In the genomic region with DNA sequence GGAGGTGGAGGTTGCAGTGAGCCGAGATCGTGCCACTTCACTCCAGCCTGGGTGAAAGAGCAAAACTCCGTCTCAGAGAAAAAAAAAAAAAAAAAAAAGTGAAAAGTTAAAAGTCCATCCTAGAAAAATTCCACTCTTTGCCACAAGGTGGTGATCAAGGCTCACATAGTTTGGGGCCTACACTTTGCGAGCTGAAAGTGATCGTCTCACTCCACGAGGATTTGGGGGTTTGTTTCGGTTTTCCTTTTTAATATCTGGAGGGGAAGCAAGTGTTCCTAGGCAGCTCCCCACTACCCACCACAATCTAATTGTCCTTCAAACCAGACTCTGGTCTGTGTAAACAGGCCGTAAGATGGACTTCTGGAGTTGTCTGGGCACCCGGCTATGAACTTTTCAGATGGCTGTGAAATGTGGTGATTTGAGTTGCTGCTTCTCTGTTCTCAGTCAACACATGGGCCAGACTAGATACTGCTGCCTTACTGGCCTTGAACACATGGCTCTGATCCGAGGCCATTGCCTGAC, we compare ENCODE assay signal across 7 cellular contexts. TPM values are rescaled to one million over a fixed set of nuclear protein-coding genes. Genes with fewer than 3 reads are reported as not detected.
DNase-seq lines count a peak whose midpoint lies in the region; ATAC-seq lines count a peak whose summit lies in the region.

No MANE protein-coding gene starts in this region.

- peak; percentile 52 to 62 for ATAC-seq in right cardiac atrium
- ATAC-seq in HG03196 (IDR thresholded peaks at IDR 0.05; ENCODE audit: unreplicated experiment), result no peak

- peak; percentile 81 for DNase-seq in GM03348 (ENCODE audit: low spot score)
- DNase-seq in HT-29 (ENCODE audit: low spot score), result peak; percentile 80
- DNase-seq in SK-MEL-5 (ENCODE audit: low read depth, low spot score), result peak; percentile 73
- DNase-seq in amniotic epithelial cell (ENCODE audit: low read depth), result peak; percentile 49
- no peak for DNase-seq in right cardiac atrium
- DNase-seq in skeletal muscle cell (ENCODE audit: low read depth), result no peak

- H3K4me1 ChIP-seq in right cardiac atrium (ENCODE audit: control insufficient read depth, insufficient read depth, low read length), result peaks cover 3% of the 10 kb centered on the region

- no peak overlapping the region for H3K27ac ChIP-seq in right cardiac atrium (ENCODE audit: low read length)

- no peaks in the 10 kb centered on the region for H3K27me3 ChIP-seq in right cardiac atrium (ENCODE audit: control insufficient read depth, insufficient read depth)

- WGBS in right cardiac atrium, result 16% methylated on average over 10 of the region's 10 CpGs

- no peak overlapping the region for H3K4me3 ChIP-seq in right cardiac atrium (ENCODE audit: low read length)
- peak overlapping the region; percentile 1 for H3K4me3 ChIP-seq in skeletal muscle cell (ENCODE audit: low read depth, low read length)

- in situ Hi-C loops in SK-MEL-5 (cut with HindIII; ENCODE audit: low pct_unique_long_range_greater_than_20kb, low sequenced_read_pairs), result no loop called here

- no peaks in the 10 kb centered on the region for H3K9me3 ChIP-seq in right cardiac atrium (ENCODE audit: control insufficient read depth, low read length)

- intact Hi-C loops in right cardiac atrium (cut with DNase I), result loop anchor here in 3 of 4 donors (2.0 to 10.0 kb wide), 4 partner anchors 152 to 236 kb away; no protein-coding TSS in a partner anchor

RNA-seq across cellular contexts. Expression of gene PRLHR, which starts 27.1 kb away (rescaled TPM):
- not detected in 2 replicates for total RNA-seq in HT-29 (2014; rRNA removed; shearing (Covaris generic))
- not detected in 2 replicates for total RNA-seq in SK-MEL-5 (2014; rRNA removed; shearing (Covaris generic))
- polyA plus RNA-seq in SK-MEL-5 (2015; cell fraction: cytosol; rRNA removed), result not detected in 2 replicates
- polyA plus RNA-seq in SK-MEL-5 (2015; cell fraction: nucleus; rRNA removed), result not detected in 2 replicates
- not detected for total RNA-seq in right cardiac atrium
- polyA plus RNA-seq in right cardiac atrium, result not detected

Comparison
In these comparisons a context has a peak if more than half of its experiments do, and no peak if none do; other contexts are left out.
1. DNase-seq: peak in GM03348 (single experiment), HT-29 (single experiment), SK-MEL-5 (single experiment) and amniotic epithelial cell (single experiment); none in right cardiac atrium (0 of 3) and skeletal muscle cell (single experiment).